8 cellular contexts compared by ENCODE assay signal in the genomic region with DNA sequence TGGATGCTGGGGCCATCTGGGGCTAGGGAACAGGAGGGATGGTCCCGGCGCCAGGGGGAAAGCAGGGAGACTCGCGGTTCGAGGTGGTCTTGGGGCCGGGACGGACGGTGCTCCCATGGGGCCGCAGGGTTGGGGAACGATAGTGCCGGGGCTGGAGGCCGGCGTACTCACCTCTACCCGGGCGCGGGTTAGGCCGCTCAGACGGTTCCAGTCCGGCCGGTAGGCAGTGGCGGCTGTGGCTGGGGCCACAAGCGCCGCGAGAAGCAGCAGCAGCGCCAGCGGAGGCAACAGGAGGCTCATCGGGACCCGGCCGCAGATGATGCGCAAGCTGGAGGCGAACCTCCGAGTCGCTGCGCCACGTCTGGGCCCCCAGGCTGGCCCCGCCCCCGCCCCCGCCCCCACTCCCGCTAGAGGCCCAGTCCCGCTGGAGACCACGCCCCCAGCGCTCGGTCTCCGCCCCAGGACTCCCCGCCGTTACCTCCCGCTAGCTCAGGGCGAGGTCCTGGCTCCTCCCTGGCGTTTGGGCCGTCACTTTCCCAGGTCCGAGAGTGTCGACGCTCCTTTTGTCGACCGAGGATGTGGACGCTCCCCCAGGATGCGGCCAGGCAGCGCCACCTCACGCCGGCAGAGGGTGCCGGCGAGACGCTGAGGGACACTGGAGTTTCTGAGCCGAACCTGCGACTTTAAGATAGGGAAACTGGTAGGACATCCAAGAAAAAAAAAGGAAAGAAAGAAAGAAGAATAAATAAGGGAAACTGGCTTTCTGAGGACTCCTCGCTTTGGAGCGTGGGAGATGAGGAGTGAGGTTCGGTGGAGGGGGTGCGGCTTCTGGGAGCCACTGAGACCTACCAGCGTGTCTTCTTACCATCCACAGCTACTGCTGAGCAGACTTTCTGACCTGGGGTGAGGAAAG. TPM values are rescaled to one million over a fixed set of nuclear protein-coding genes. Genes with fewer than 3 reads are reported as not detected.
DNase-seq lines count a peak whose midpoint lies in the region; ATAC-seq and TF ChIP-seq lines count a peak whose summit lies in the region.

Gene SELENOM (minus strand): TSS at position 363 of the 913 bp plus-strand sequence. CDS start 63 bp downstream, at position 300.

- H3K36me3 Mint-ChIP-seq in IgD-negative memory B cell, result peaks cover 2% of the 10 kb centered on the region

- H3K9ac ChIP-seq in neural cell (ENCODE audit: low read length), result peak within 1 kb of the TSS; percentile 52

- H2AFZ ChIP-seq in neural cell (ENCODE audit: low read depth, low read length), result peak within 1 kb of the TSS; percentile 28

- peaks cover 3% of the 10 kb centered on the region for H3K27me3 Mint-ChIP-seq in IgD-negative memory B cell
- H3K27me3 Mint-ChIP-seq in stimulated activated naive CD8-positive, alpha-beta T cell treated with anti-CD3 and anti-CD28 coated beads, Interleukin-15, amount 100 ng/mL, for 72 hours, result no peaks in the 10 kb centered on the region

- no peaks in the 10 kb centered on the region for H3F3A ChIP-seq in neural cell (ENCODE audit: insufficient read depth, low read length, poor library complexity, severe bottlenecking)

- peak within 1 kb of the TSS; percentile 7 for H3K27ac ChIP-seq in RWPE2 (ENCODE audit: poor library complexity, severe bottlenecking)
- H3K27ac ChIP-seq in neural cell (ENCODE audit: low read length), result no peak within 1 kb of the TSS

- DNase-seq in DMS 273 (lab: John Stamatoyannopoulos, UW; ENCODE audit: unreplicated experiment) (peak; percentile 98), RWPE2 (ENCODE audit: low spot score) (peak; percentile 95), activated gamma-delta T cell (lab: John Stamatoyannopoulos, UW) (peak; percentile 76), fibroblast of the conjunctiva (ENCODE audit: low read depth) (peak; percentile 98)
- peak; percentile 84 to 92 for DNase-seq in stimulated activated naive CD8-positive, alpha-beta T cell treated with anti-CD3 and anti-CD28 coated beads, Interleukin-15, amount 100 ng/mL, for 72 hours

- peak; percentile 76 for TF ChIP-seq RAD21 in neural cell (conservative IDR thresholded peaks at IDR 0.05)

- peak; percentile 8 for TF ChIP-seq EP300 in neural cell (conservative IDR thresholded peaks at IDR 0.05; ENCODE audit: poor library complexity, severe bottlenecking)

- peaks cover 9 to 21% (median 15%) of the 10 kb centered on the region in 3 donors for H3K4me1 Mint-ChIP-seq in IgD-negative memory B cell
- peaks cover 24% of the 10 kb centered on the region for H3K4me1 Mint-ChIP-seq in stimulated activated naive CD8-positive, alpha-beta T cell treated with anti-CD3 and anti-CD28 coated beads, Interleukin-15, amount 100 ng/mL, for 72 hours

- H3K36me3 ChIP-seq in RWPE2 (ENCODE audit: low read depth), result peaks cover 8% of the 10 kb centered on the region
- H3K36me3 ChIP-seq in neural cell (ENCODE audit: insufficient read depth, low read length), result no peaks in the 10 kb centered on the region

- no peaks in the 10 kb centered on the region for H3K9me2 ChIP-seq in neural cell (ENCODE audit: insufficient read depth, low read length)

- H3K4me1 ChIP-seq in RWPE2 (ENCODE audit: insufficient read depth, poor library complexity, severe bottlenecking), result peaks cover 6% of the 10 kb centered on the region

- H3K79me2 ChIP-seq in neural cell (replicated peaks; ENCODE audit: insufficient read depth, low read length), result no peaks in the 10 kb centered on the region

- peak within 1 kb of the TSS; percentile 37 for H3K4me2 ChIP-seq in neural cell (ENCODE audit: low read length)

- H3K4me3 ChIP-seq in RWPE2 (ENCODE audit: severe bottlenecking) (peak within 1 kb of the TSS; percentile 37), neural cell (ENCODE audit: low read length) (peak within 1 kb of the TSS; percentile 71)

- TF ChIP-seq CTCF in RWPE2 (IDR thresholded peaks at IDR 0.05; ENCODE audit: poor library complexity, severe bottlenecking), result peak; percentile 97
- TF ChIP-seq CTCF in neural cell (IDR thresholded peaks at IDR 0.05; ENCODE audit: poor library complexity, severe bottlenecking), result peak; percentile 95

- H3K9me3 ChIP-seq in RWPE2 (ENCODE audit: severe bottlenecking) (no peaks in the 10 kb centered on the region), neural cell (ENCODE audit: low read length) (no peaks in the 10 kb centered on the region)

- ATAC-seq in GM21526 (IDR thresholded peaks at IDR 0.05; ENCODE audit: low FRiP score, unreplicated experiment), result peak; percentile 87
- peak; percentile 95 for ATAC-seq in RWPE2 (ENCODE audit: low read depth)
- peak; percentile 95 for ATAC-seq in stimulated activated naive CD8-positive, alpha-beta T cell treated with anti-CD3 and anti-CD28 coated beads, Interleukin-15, amount 100 ng/mL, for 72 hours

- H3K27me3 ChIP-seq in RWPE2 (ENCODE audit: insufficient read depth, poor library complexity, severe bottlenecking), result no peaks in the 10 kb centered on the region
- no peaks in the 10 kb centered on the region for H3K27me3 ChIP-seq in neural cell (ENCODE audit: insufficient read depth, low read depth, low read length)

- H3K4me3 Mint-ChIP-seq in IgD-negative memory B cell, result peak within 1 kb of the TSS; percentile 92 to 100 (median 96)
- peak within 1 kb of the TSS; percentile 84 to 94 for H3K4me3 Mint-ChIP-seq in stimulated activated naive CD8-positive, alpha-beta T cell treated with anti-CD3 and anti-CD28 coated beads, Interleukin-15, amount 100 ng/mL, for 72 hours

- no peaks in the 10 kb centered on the region for H3K9me3 Mint-ChIP-seq in IgD-negative memory B cell
- H3K9me3 Mint-ChIP-seq in stimulated activated naive CD8-positive, alpha-beta T cell treated with anti-CD3 and anti-CD28 coated beads, Interleukin-15, amount 100 ng/mL, for 72 hours, result no peaks in the 10 kb centered on the region

- no peaks in the 10 kb centered on the region for H4K20me1 ChIP-seq in neural cell (ENCODE audit: insufficient read depth)

- peak within 1 kb of the TSS; percentile 89 to 97 (median 94) for H3K27ac Mint-ChIP-seq in IgD-negative memory B cell
- H3K27ac Mint-ChIP-seq in stimulated activated naive CD8-positive, alpha-beta T cell treated with anti-CD3 and anti-CD28 coated beads, Interleukin-15, amount 100 ng/mL, for 72 hours, result peak within 1 kb of the TSS; percentile 76 to 94

TF ChIP-seq in neural cell, 6 proteins besides CTCF, POLR2A, EP300 and RAD21:
- no peak for TF ChIP-seq EZH2 (IDR thresholded peaks at IDR 0.05; ENCODE audit: borderline replicate concordance, insufficient read depth, low read length, poor library complexity, severe bottlenecking)
- no peak for TF ChIP-seq TAF1 (IDR thresholded peaks at IDR 0.05; ENCODE audit: low read depth)
- no peak for TF ChIP-seq POLR2AphosphoS5 (IDR thresholded peaks at IDR 0.05)
- TF ChIP-seq MXI1 (conservative IDR thresholded peaks at IDR 0.05; ENCODE audit: poor library complexity, severe bottlenecking), result peak; percentile 28
- peak; percentile 81 for TF ChIP-seq SMC3 (conservative IDR thresholded peaks at IDR 0.05; ENCODE audit: poor library complexity)
- TF ChIP-seq REST (IDR thresholded peaks at IDR 0.05; ENCODE audit: borderline replicate concordance), result no peak

RNA-seq across cellular contexts. Expression of gene SELENOM, which starts in this region (rescaled TPM):
- polyA plus RNA-seq in IgD-negative memory B cell (145 TPM), neural cell (6.3 and 6.6 TPM in 2 replicates)
- polyA minus RNA-seq in neural cell, result 2.1 TPM in 1 of 2 replicates, not detected in the other

Comparison
In these comparisons a context has a peak if more than half of its experiments do, and no peak if none do; other contexts are left out.
1. RNA of gene SELENOM (polyA plus RNA-seq): 145 TPM in IgD-negative memory B cell (single experiment); 6.3 to 6.6 TPM in neural cell; every median in the first group is over 10 times any median in the second.
2. Peak in every context shown above with its lines, with median percentiles within 50 percentile points of each other: DNase-seq and ATAC-seq.